In genomic region chr20:63628246-63628975, GRCh38 we compare ENCODE assay signal across 8 cellular contexts. TPM values are rescaled to one million over a fixed set of nuclear protein-coding genes. Genes with fewer than 3 reads are reported as not detected.
DNase-seq lines count a peak whose midpoint lies in the region; ATAC-seq and TF ChIP-seq lines count a peak whose summit lies in the region.

No MANE protein-coding gene starts in this region.

- 89 to 90% methylated on average over 20 of the region's 22 CpGs for WGBS in mesodermal cell (ENCODE audit: insufficient coverage in 2 of 2), 2 experiments

- H3K27me3 Mint-ChIP-seq in dendritic cell treated with granulocyte-macrophage colony-stimulating factor and Interleukin-4, amounts not matched to agents 40 ng/mL and 50 ng/mL, for 4 days: no peaks in the 10 kb centered on the region
- H3K27me3 Mint-ChIP-seq in stimulated activated memory B cell treated with anti-CD40 and anti-IgM and Interleukin-4, amounts not matched to agents 10 μg/mL and 1 μg/mL and 100 μg/mL, for 72 hours: no peaks in the 10 kb centered on the region

- H3K4me1 ChIP-seq in mesodermal cell (ENCODE audit: control insufficient read depth, insufficient read depth, low read length, poor library complexity, severe bottlenecking): peaks cover 7% of the 10 kb centered on the region

- DNase-seq in NCI-H2171 treated with DMSO at 0.1 percent for 48 hours (lab: John Stamatoyannopoulos, UW): peak; percentile 95

- peak; percentile 42 for TF ChIP-seq POLR2A in GM19099 (IDR thresholded peaks at IDR 0.05; ENCODE audit: extremely low read depth, insufficient read length, low read depth)

- H3K4me3 Mint-ChIP-seq in dendritic cell treated with granulocyte-macrophage colony-stimulating factor and Interleukin-4, amounts not matched to agents 40 ng/mL and 50 ng/mL, for 4 days: peak overlapping the region; percentile 98
- H3K4me3 Mint-ChIP-seq in stimulated activated memory B cell treated with anti-CD40 and anti-IgM and Interleukin-4, amounts not matched to agents 10 μg/mL and 1 μg/mL and 100 μg/mL, for 72 hours: peak overlapping the region; percentile 99

- H3K4me3 ChIP-seq in WI38 (ENCODE audit: low read depth, low read length) (peak overlapping the region; percentile 94), mesodermal cell (ENCODE audit: extremely low read depth, insufficient read depth, low read length, poor library complexity, severe bottlenecking) (peak overlapping the region; percentile 83)

- no peaks in the 10 kb centered on the region for H3K9me3 Mint-ChIP-seq in dendritic cell treated with granulocyte-macrophage colony-stimulating factor and Interleukin-4, amounts not matched to agents 40 ng/mL and 50 ng/mL, for 4 days
- H3K9me3 Mint-ChIP-seq in stimulated activated memory B cell treated with anti-CD40 and anti-IgM and Interleukin-4, amounts not matched to agents 10 μg/mL and 1 μg/mL and 100 μg/mL, for 72 hours: no peaks in the 10 kb centered on the region

- H3K27ac ChIP-seq in 22Rv1 (peak overlapping the region; percentile 94), mesodermal cell (ENCODE audit: low read depth, low read length, severe bottlenecking) (no peak overlapping the region)

- TF ChIP-seq CTCF in 22Rv1 (IDR thresholded peaks at IDR 0.05): no peak
- TF ChIP-seq CTCF in WI38 (IDR thresholded peaks at IDR 0.05; ENCODE audit: low read depth, low read length): no peak

- H3K4me1 Mint-ChIP-seq in dendritic cell treated with granulocyte-macrophage colony-stimulating factor and Interleukin-4, amounts not matched to agents 40 ng/mL and 50 ng/mL, for 4 days (ENCODE audit: low read depth): peaks cover 46% of the 10 kb centered on the region
- peaks cover 52% of the 10 kb centered on the region for H3K4me1 Mint-ChIP-seq in stimulated activated memory B cell treated with anti-CD40 and anti-IgM and Interleukin-4, amounts not matched to agents 10 μg/mL and 1 μg/mL and 100 μg/mL, for 72 hours

- H3K36me3 ChIP-seq in mesodermal cell (ENCODE audit: control insufficient read depth, insufficient read depth, low read length): peaks cover 3% of the 10 kb centered on the region

- peak overlapping the region; percentile 88 for H3K27ac Mint-ChIP-seq in dendritic cell treated with granulocyte-macrophage colony-stimulating factor and Interleukin-4, amounts not matched to agents 40 ng/mL and 50 ng/mL, for 4 days
- peak overlapping the region; percentile 85 for H3K27ac Mint-ChIP-seq in stimulated activated memory B cell treated with anti-CD40 and anti-IgM and Interleukin-4, amounts not matched to agents 10 μg/mL and 1 μg/mL and 100 μg/mL, for 72 hours

- ATAC-seq in stimulated activated memory B cell treated with anti-CD40 and anti-IgM and Interleukin-4, amounts not matched to agents 10 μg/mL and 1 μg/mL and 100 μg/mL, for 72 hours: no peak
- no peak for ATAC-seq in HG02571 (IDR thresholded peaks at IDR 0.05; ENCODE audit: unreplicated experiment)

- intact Hi-C loops in dendritic cell treated with granulocyte-macrophage colony-stimulating factor and Interleukin-4, amounts not matched to agents 40 ng/mL and 50 ng/mL, for 4 days (cut with micrococcal nuclease): loop anchor here (5.0 kb wide), 1 partner anchor 91 kb away; the partner anchor contains the start of gene PTK6

- no peaks in the 10 kb centered on the region for H3K9me3 ChIP-seq in mesodermal cell (ENCODE audit: control insufficient read depth, low read length)

- peaks cover 31% of the 10 kb centered on the region for H3K36me3 Mint-ChIP-seq in dendritic cell treated with granulocyte-macrophage colony-stimulating factor and Interleukin-4, amounts not matched to agents 40 ng/mL and 50 ng/mL, for 4 days (ENCODE audit: low read depth)
- H3K36me3 Mint-ChIP-seq in stimulated activated memory B cell treated with anti-CD40 and anti-IgM and Interleukin-4, amounts not matched to agents 10 μg/mL and 1 μg/mL and 100 μg/mL, for 72 hours: peaks cover 17% of the 10 kb centered on the region

RNA-seq across cellular contexts. Expression of gene GMEB2, which starts 1.5 kb away (rescaled TPM):
- 10.8 TPM for polyA plus RNA-seq in mesodermal cell (2013, experiment 1 of 2)
- 8.0 TPM for polyA plus RNA-seq in mesodermal cell (2013, experiment 2 of 2)

RNA-seq across cellular contexts. Expression of gene STMN3, which starts 24.8 kb away (rescaled TPM):
- polyA plus RNA-seq in mesodermal cell (2013, experiment 1 of 2): 26.6 TPM
- 21.9 TPM for polyA plus RNA-seq in mesodermal cell (2013, experiment 2 of 2)

RNA-seq across cellular contexts. Expression of gene RTEL1, which starts 29.7 kb away (rescaled TPM):
- 13.8 TPM for polyA plus RNA-seq in mesodermal cell (2013, experiment 1 of 2)
- polyA plus RNA-seq in mesodermal cell (2013, experiment 2 of 2): 9.6 TPM

RNA-seq across cellular contexts. Expression of gene HELZ2, which starts 54.4 kb away (rescaled TPM):
- 21.1 TPM for polyA plus RNA-seq in mesodermal cell (2013, experiment 1 of 2)
- 14.2 TPM for polyA plus RNA-seq in mesodermal cell (2013, experiment 2 of 2)
